11 cellular contexts compared by ENCODE assay signal in the genomic region with DNA sequence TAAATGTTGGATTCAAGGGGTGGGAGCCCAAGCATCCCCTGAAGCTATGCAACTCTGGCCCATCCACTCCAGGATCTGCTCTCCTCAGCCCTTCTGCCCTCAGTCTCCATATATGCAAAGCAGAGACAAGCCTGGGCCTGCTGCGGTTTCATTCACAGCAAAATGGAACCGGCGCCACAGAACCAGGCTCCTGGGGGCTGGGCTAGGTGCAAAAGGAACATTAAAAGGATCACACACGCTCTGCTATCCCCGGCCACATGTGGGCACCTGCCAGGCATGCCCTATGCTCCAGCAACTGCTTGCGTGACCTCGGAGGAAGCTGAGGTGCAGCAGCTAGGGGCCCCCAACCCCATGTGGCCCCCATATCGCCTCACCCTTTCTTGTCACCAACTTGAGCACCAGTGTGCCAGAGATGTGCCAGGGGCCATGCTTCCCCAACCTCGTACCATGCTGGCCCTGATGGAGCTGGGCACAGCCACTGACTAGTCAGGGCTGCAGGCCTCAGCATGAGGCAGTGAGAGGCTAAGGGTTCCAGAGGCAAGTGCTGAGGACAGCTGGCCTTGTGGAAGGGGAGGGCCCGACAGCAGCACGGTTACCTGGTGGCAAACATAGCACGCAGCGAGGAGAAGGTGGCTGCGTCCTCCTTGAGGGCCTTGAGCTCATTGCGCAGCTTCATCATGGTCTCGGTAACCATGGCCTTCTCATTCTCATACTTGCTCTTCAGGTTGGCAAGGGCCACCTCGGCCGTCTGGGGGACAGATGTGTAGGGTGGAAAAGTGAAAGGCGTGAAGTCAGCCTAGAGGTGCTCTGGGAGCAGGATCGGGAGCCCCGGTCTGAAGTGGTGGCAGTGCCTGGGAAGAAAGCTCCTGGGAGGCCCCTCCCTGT. TPM values are rescaled to one million over a fixed set of nuclear protein-coding genes. Genes with fewer than 3 reads are reported as not detected.
DNase-seq lines count a peak whose midpoint lies in the region; ATAC-seq, FAIRE-seq and TF ChIP-seq lines count a peak whose summit lies in the region.
"Had no signal": no experiment of that assay in that cellular context is flagged by ENCODE, and none has a peak within 500 bp of the region (broad histone marks: within the 10 kb centered on the region; RNA-seq: fewer than 3 reads in every experiment).

No MANE protein-coding gene starts in this region.

- peak overlapping the region; percentile 72 for H3K4me2 ChIP-seq in MM.1S (ENCODE audit: low read depth, low read length)

- H3K79me2 ChIP-seq in MM.1S (ENCODE audit: low read length): peaks cover 93% of the 10 kb centered on the region
- H3K79me2 ChIP-seq: parathyroid adenoma had no signal

- peaks cover 45% of the 10 kb centered on the region; the same call in 1 of the 2 replicates for H3K36me3 ChIP-seq in MM.1S (replicated peaks; ENCODE audit: insufficient read depth, low read length)
- H3K36me3 ChIP-seq: uterus had no signal

- DNase-seq in activated naive CD8-positive, alpha-beta T cell treated with anti-CD3 and anti-CD28 coated beads, Interleukin-2, amount 10 ng/mL, durations not matched to agents 7 days and 5 days: peak; percentile 26
- no peak for DNase-seq in activated naive CD8-positive, alpha-beta T cell treated with anti-CD3 and anti-CD28 coated beads for 36 hours
- peak; percentile 80 for DNase-seq in MM.1S
- DNase-seq in epithelial cell of prostate (ENCODE audit: low read depth, low spot score): no peak
- DNase-seq in COLO829 (ENCODE audit: low spot score): no peak
- DNase-seq in HTR-8/SVneo (ENCODE audit: insufficient read length, low spot score): no peak
- no peak for DNase-seq in mesothelial cell of epicardium (ENCODE audit: low spot score in 2 of 2, unreplicated experiment in 2 of 2)
- DNase-seq in mucosa of gallbladder (ENCODE audit: low spot score): no peak
- DNase-seq: NCI-H2081 treated with DMSO at 0.1 percent for 48 hours had no signal

- no peaks in the 10 kb centered on the region for H3K27me3 ChIP-seq in MM.1S (replicated peaks; ENCODE audit: insufficient read depth, low read length)
- H3K27me3 ChIP-seq: uterus had no signal

- no peak overlapping the region for H2AFZ ChIP-seq in MM.1S (ENCODE audit: low read length)
- H2AFZ ChIP-seq: parathyroid adenoma had no signal

- peaks cover 87% of the 10 kb centered on the region for H3K4me1 ChIP-seq in MM.1S (ENCODE audit: low read length)
- H3K4me1 ChIP-seq: parathyroid adenoma, uterus had no signal

- TF ChIP-seq CTCF in MM.1S (IDR thresholded peaks at IDR 0.05; ENCODE audit: low read length) (no peak), mesothelial cell of epicardium (IDR thresholded peaks at IDR 0.05; ENCODE audit: unreplicated experiment) (no peak)

- no peak for FAIRE-seq in HTR-8/SVneo (lab: Jason Lieb, UNC)

- H3F3A ChIP-seq in MM.1S (ENCODE audit: insufficient read depth, low read length): peaks cover 50% of the 10 kb centered on the region

- H3K27ac Mint-ChIP-seq in activated naive CD8-positive, alpha-beta T cell treated with anti-CD3 and anti-CD28 coated beads, Interleukin-2, amount 10 ng/mL, durations not matched to agents 7 days and 5 days: no peak overlapping the region
- H3K27ac Mint-ChIP-seq in activated naive CD8-positive, alpha-beta T cell treated with anti-CD3 and anti-CD28 coated beads for 36 hours: no peak overlapping the region
- H3K27ac Mint-ChIP-seq in mesothelial cell of epicardium: no peak overlapping the region

- H3K27me3 Mint-ChIP-seq in activated naive CD8-positive, alpha-beta T cell treated with anti-CD3 and anti-CD28 coated beads, Interleukin-2, amount 10 ng/mL, durations not matched to agents 7 days and 5 days: no peaks in the 10 kb centered on the region
- no peaks in the 10 kb centered on the region for H3K27me3 Mint-ChIP-seq in activated naive CD8-positive, alpha-beta T cell treated with anti-CD3 and anti-CD28 coated beads for 36 hours
- no peaks in the 10 kb centered on the region for H3K27me3 Mint-ChIP-seq in mesothelial cell of epicardium (ENCODE audit: low read depth)

- H3K27ac ChIP-seq in MM.1S (ENCODE audit: low read length) (peak overlapping the region; percentile 72), epithelial cell of prostate (peak overlapping the region; percentile 78)
- H3K27ac ChIP-seq: parathyroid adenoma, uterus had no signal

- no peak for ATAC-seq in activated naive CD8-positive, alpha-beta T cell treated with anti-CD3 and anti-CD28 coated beads, Interleukin-2, amount 10 ng/mL, durations not matched to agents 7 days and 5 days (ENCODE audit: low read depth)

- H4K20me1 ChIP-seq in MM.1S (ENCODE audit: insufficient read depth, low read length): no peaks in the 10 kb centered on the region

- peak overlapping the region; percentile 16; the same call in 1 of the 2 replicates for H3K4me3 ChIP-seq in MM.1S (ENCODE audit: low read length)
- H3K4me3 ChIP-seq: uterus had no signal

- H3K4me3 Mint-ChIP-seq in activated naive CD8-positive, alpha-beta T cell treated with anti-CD3 and anti-CD28 coated beads, Interleukin-2, amount 10 ng/mL, durations not matched to agents 7 days and 5 days: no peak overlapping the region
- H3K4me3 Mint-ChIP-seq in activated naive CD8-positive, alpha-beta T cell treated with anti-CD3 and anti-CD28 coated beads for 36 hours: no peak overlapping the region
- H3K4me3 Mint-ChIP-seq in mesothelial cell of epicardium: no peak overlapping the region

- H3K36me3 Mint-ChIP-seq in activated naive CD8-positive, alpha-beta T cell treated with anti-CD3 and anti-CD28 coated beads, Interleukin-2, amount 10 ng/mL, durations not matched to agents 7 days and 5 days: peaks cover 14% of the 10 kb centered on the region
- H3K36me3 Mint-ChIP-seq in activated naive CD8-positive, alpha-beta T cell treated with anti-CD3 and anti-CD28 coated beads for 36 hours: peaks cover 5% of the 10 kb centered on the region
- peaks cover 19% of the 10 kb centered on the region for H3K36me3 Mint-ChIP-seq in mesothelial cell of epicardium

- H3K9me3 Mint-ChIP-seq in activated naive CD8-positive, alpha-beta T cell treated with anti-CD3 and anti-CD28 coated beads, Interleukin-2, amount 10 ng/mL, durations not matched to agents 7 days and 5 days: no peaks in the 10 kb centered on the region
- no peaks in the 10 kb centered on the region for H3K9me3 Mint-ChIP-seq in activated naive CD8-positive, alpha-beta T cell treated with anti-CD3 and anti-CD28 coated beads for 36 hours
- no peaks in the 10 kb centered on the region for H3K9me3 Mint-ChIP-seq in mesothelial cell of epicardium

- H3K9ac ChIP-seq in MM.1S (ENCODE audit: low read length): peak overlapping the region; percentile 33; the same call in 1 of the 2 replicates
- H3K9ac ChIP-seq: parathyroid adenoma had no signal

- peaks cover 10% of the 10 kb centered on the region for H3K4me1 Mint-ChIP-seq in activated naive CD8-positive, alpha-beta T cell treated with anti-CD3 and anti-CD28 coated beads, Interleukin-2, amount 10 ng/mL, durations not matched to agents 7 days and 5 days
- peaks cover 11% of the 10 kb centered on the region for H3K4me1 Mint-ChIP-seq in activated naive CD8-positive, alpha-beta T cell treated with anti-CD3 and anti-CD28 coated beads for 36 hours
- H3K4me1 Mint-ChIP-seq in mesothelial cell of epicardium: peaks cover 3% of the 10 kb centered on the region

- H3K9me3 ChIP-seq in MM.1S (replicated peaks; ENCODE audit: insufficient read depth, low read length): no peaks in the 10 kb centered on the region
- H3K9me3 ChIP-seq: uterus had no signal

- POLR2A ChIA-PET in activated naive CD8-positive, alpha-beta T cell treated with anti-CD3 and anti-CD28 coated beads, Interleukin-2, amount 10 ng/mL, durations not matched to agents 7 days and 5 days (lab: Charles Lee): no interaction called here

- H3K9me2 ChIP-seq in MM.1S (replicated peaks; ENCODE audit: insufficient read depth, low read length): no peaks in the 10 kb centered on the region

RNA-seq across cellular contexts. Expression of a gene that starts 47.2 kb away (rescaled TPM):
- 10 to 100 TPM; 31.1 to 31.5 TPM for total RNA-seq in activated naive CD8-positive, alpha-beta T cell treated with anti-CD3 and anti-CD28 coated beads, Interleukin-2, amount 10 ng/mL, durations not matched to agents 7 days and 5 days
- 10 to 100 TPM; 19.2 to 20.5 TPM for total RNA-seq in activated naive CD8-positive, alpha-beta T cell treated with anti-CD3 and anti-CD28 coated beads for 36 hours
- total RNA-seq in mesothelial cell of epicardium (29.4 to 30.4 TPM (median 30.2 TPM) in 3 replicates), mucosa of gallbladder (26.9 TPM)

RNA-seq across cellular contexts. Expression of a gene that starts 47.5 kb away (rescaled TPM):
- 1 to 10 TPM; 9.4 to 9.7 TPM for total RNA-seq in activated naive CD8-positive, alpha-beta T cell treated with anti-CD3 and anti-CD28 coated beads, Interleukin-2, amount 10 ng/mL, durations not matched to agents 7 days and 5 days
- 10 to 100 TPM; 13.0 to 13.9 TPM for total RNA-seq in activated naive CD8-positive, alpha-beta T cell treated with anti-CD3 and anti-CD28 coated beads for 36 hours
- 7.8 to 10.0 TPM (median 9.3 TPM) in 3 replicates for total RNA-seq in mesothelial cell of epicardium
- 7.3 TPM for total RNA-seq in mucosa of gallbladder

Comparison
In these comparisons a context has a peak if more than half of its experiments do, and no peak if none do; other contexts are left out.
1. DNase-seq: peak in activated naive CD8-positive, alpha-beta T cell treated with anti-CD3 and anti-CD28 coated beads, Interleukin-2, amount 10 ng/mL, durations not matched to agents 7 days and 5 days (single experiment) and MM.1S (single experiment); none in activated naive CD8-positive, alpha-beta T cell treated with anti-CD3 and anti-CD28 coated beads for 36 hours (single experiment), epithelial cell of prostate (single experiment), COLO829 (single experiment), HTR-8/SVneo (single experiment), mesothelial cell of epicardium (0 of 2) and mucosa of gallbladder (single experiment).